26 cellular contexts compared by ENCODE assay signal in the genomic region with DNA sequence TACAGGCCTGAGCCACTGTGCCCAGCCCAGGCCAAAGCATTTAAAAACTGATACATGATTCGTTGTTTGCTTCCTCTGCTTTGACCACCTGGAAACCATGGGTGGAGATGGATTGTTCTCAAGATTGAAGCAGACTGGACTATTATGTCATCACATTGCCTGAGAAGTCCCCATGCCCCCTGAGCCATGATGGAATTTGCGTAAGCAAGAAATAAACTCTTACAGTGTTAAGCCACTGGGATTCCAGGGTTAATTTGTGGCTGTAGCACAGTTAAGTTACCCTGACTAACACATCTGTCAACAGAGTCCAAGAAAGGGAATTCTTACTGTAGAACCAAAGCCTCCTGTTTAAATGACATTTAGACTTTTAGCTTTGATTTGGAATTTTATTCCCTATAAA. TPM values are rescaled to one million over a fixed set of nuclear protein-coding genes. Genes with fewer than 3 reads are reported as not detected.
DNase-seq lines count a peak whose midpoint lies in the region; ATAC-seq, FAIRE-seq and TF ChIP-seq lines count a peak whose summit lies in the region.
"Had no signal": no experiment of that assay in that cellular context is flagged by ENCODE, and none has a peak within 500 bp of the region (broad histone marks: within the 10 kb centered on the region; RNA-seq: fewer than 3 reads in every experiment).

No MANE protein-coding gene starts in this region.

- POLR2A ChIA-PET in CD8-positive, alpha-beta memory T cell (lab: Charles Lee) = no interaction called here

- H3K36me3 Mint-ChIP-seq in activated T-cell treated with anti-CD3 and anti-CD28 coated beads, Interleukin-2, amount 50 U/mL, for 4 hours (ENCODE audit: insufficient read depth) = no peaks in the 10 kb centered on the region
- H3K36me3 Mint-ChIP-seq in CD8-positive, alpha-beta memory T cell = peaks cover 0 to 4% (median 0%) of the 10 kb centered on the region in 3 donors
- H3K36me3 Mint-ChIP-seq in astrocyte (ENCODE audit: low read depth, unreplicated experiment) = no peaks in the 10 kb centered on the region
- H3K36me3 Mint-ChIP-seq in natural killer cell treated with Interleukin-12 subunit alpha and Interleukin-12 subunit beta and Interleukin-15 and Interleukin-18, amount 100 ng/mL, for 72 hours = no peaks in the 10 kb centered on the region

- H3K4me3 Mint-ChIP-seq in activated T-cell treated with anti-CD3 and anti-CD28 coated beads, Interleukin-2, amount 50 U/mL, for 4 hours = peak overlapping the region; percentile 79
- peak overlapping the region; percentile 68 to 92 (median 86) for H3K4me3 Mint-ChIP-seq in CD8-positive, alpha-beta memory T cell
- no peak overlapping the region for H3K4me3 Mint-ChIP-seq in astrocyte (ENCODE audit: unreplicated experiment)
- no peak overlapping the region for H3K4me3 Mint-ChIP-seq in natural killer cell treated with Interleukin-12 subunit alpha and Interleukin-12 subunit beta and Interleukin-15 and Interleukin-18, amount 100 ng/mL, for 72 hours

- no peaks in the 10 kb centered on the region for H3K79me2 ChIP-seq in astrocyte (ENCODE audit: insufficient read depth, low read length)

- peaks cover 96% of the 10 kb centered on the region for H3K4me1 ChIP-seq in CD8-positive, alpha-beta memory T cell (ENCODE audit: insufficient read depth, low read length)
- H3K4me1 ChIP-seq in astrocyte (ENCODE audit: insufficient read depth, low read length) = no peaks in the 10 kb centered on the region
- H3K4me1 ChIP-seq: right lobe of liver, SJCRH30, thyroid gland had no signal

- no peak for TF ChIP-seq CTCF in astrocyte (IDR thresholded peaks at IDR 0.05; ENCODE audit: insufficient read depth, low read depth, low read length)

- no peaks in the 10 kb centered on the region for H3K36me3 ChIP-seq in CD8-positive, alpha-beta memory T cell (ENCODE audit: insufficient read depth, low read length)
- H3K36me3 ChIP-seq in astrocyte (ENCODE audit: insufficient read depth, low read length) = no peaks in the 10 kb centered on the region
- H3K36me3 ChIP-seq: ovary, right lobe of liver, SJCRH30, thyroid gland had no signal

- no peaks in the 10 kb centered on the region for H3K9me3 Mint-ChIP-seq in activated T-cell treated with anti-CD3 and anti-CD28 coated beads, Interleukin-2, amount 50 U/mL, for 4 hours
- no peaks in the 10 kb centered on the region for H3K9me3 Mint-ChIP-seq in CD8-positive, alpha-beta memory T cell
- H3K9me3 Mint-ChIP-seq in astrocyte (ENCODE audit: unreplicated experiment) = no peaks in the 10 kb centered on the region
- H3K9me3 Mint-ChIP-seq in natural killer cell treated with Interleukin-12 subunit alpha and Interleukin-12 subunit beta and Interleukin-15 and Interleukin-18, amount 100 ng/mL, for 72 hours = no peaks in the 10 kb centered on the region

- H3K9me3 ChIP-seq in CD8-positive, alpha-beta memory T cell (ENCODE audit: low read length) = no peaks in the 10 kb centered on the region
- H3K9me3 ChIP-seq in astrocyte (ENCODE audit: insufficient read depth, low read depth, low read length) = no peaks in the 10 kb centered on the region
- H3K9me3 ChIP-seq: ovary, right lobe of liver, SJCRH30, thyroid gland had no signal

- no peak for FAIRE-seq in astrocyte (lab: Jason Lieb, UNC)
- FAIRE-seq: GM12891, kidney had no signal

- ATAC-seq in activated T-cell treated with anti-CD3 and anti-CD28 coated beads, Interleukin-2, amount 50 U/mL, for 4 hours = no peak
- ATAC-seq in HG03457 (IDR thresholded peaks at IDR 0.05; ENCODE audit: unreplicated experiment) = no peak
- ATAC-seq in GM21515 (IDR thresholded peaks at IDR 0.05; ENCODE audit: unreplicated experiment) = no peak
- ATAC-seq in natural killer cell treated with Interleukin-12 subunit alpha and Interleukin-12 subunit beta and Interleukin-15 and Interleukin-18, amount 100 ng/mL, for 72 hours = no peak
- ATAC-seq: esophagus mucosa, right lobe of liver had no signal

- H2AFZ ChIP-seq in astrocyte (ENCODE audit: low read depth, low read length) = no peak overlapping the region
- H2AFZ ChIP-seq: GM23248 had no signal

- no peaks in the 10 kb centered on the region for H3K27me3 Mint-ChIP-seq in activated T-cell treated with anti-CD3 and anti-CD28 coated beads, Interleukin-2, amount 50 U/mL, for 4 hours (ENCODE audit: low read depth)
- peaks cover 0 to 3% of the 10 kb centered on the region in 2 donors for H3K27me3 Mint-ChIP-seq in CD8-positive, alpha-beta memory T cell
- H3K27me3 Mint-ChIP-seq in astrocyte (ENCODE audit: low read depth, unreplicated experiment) = peaks cover 43% of the 10 kb centered on the region
- peaks cover 0 to 3% of the 10 kb centered on the region in 2 donors for H3K27me3 Mint-ChIP-seq in natural killer cell treated with Interleukin-12 subunit alpha and Interleukin-12 subunit beta and Interleukin-15 and Interleukin-18, amount 100 ng/mL, for 72 hours

- peak overlapping the region in 7 of 8 donors; percentile 88 to 96 (median 93) for H3K27ac Mint-ChIP-seq in CD8-positive, alpha-beta memory T cell
- no peak overlapping the region for H3K27ac Mint-ChIP-seq in astrocyte (ENCODE audit: unreplicated experiment)
- H3K27ac Mint-ChIP-seq in natural killer cell treated with Interleukin-12 subunit alpha and Interleukin-12 subunit beta and Interleukin-15 and Interleukin-18, amount 100 ng/mL, for 72 hours = no peak overlapping the region

- peaks cover 99% of the 10 kb centered on the region for H3K4me1 Mint-ChIP-seq in activated T-cell treated with anti-CD3 and anti-CD28 coated beads, Interleukin-2, amount 50 U/mL, for 4 hours (ENCODE audit: low read depth)
- H3K4me1 Mint-ChIP-seq in CD8-positive, alpha-beta memory T cell = peaks cover 91 to 99% (median 96%) of the 10 kb centered on the region in 3 donors
- peaks cover 8% of the 10 kb centered on the region for H3K4me1 Mint-ChIP-seq in astrocyte (ENCODE audit: low read depth, unreplicated experiment)
- H3K4me1 Mint-ChIP-seq in natural killer cell treated with Interleukin-12 subunit alpha and Interleukin-12 subunit beta and Interleukin-15 and Interleukin-18, amount 100 ng/mL, for 72 hours (ENCODE audit: low read depth in 2 of 2) = peaks cover 70 to 71% of the 10 kb centered on the region in 2 donors

- no peak overlapping the region for H3K27ac ChIP-seq in CD8-positive, alpha-beta memory T cell (ENCODE audit: low read depth, low read length)
- no peak overlapping the region for H3K27ac ChIP-seq in astrocyte (ENCODE audit: low read depth, low read length)
- H3K27ac ChIP-seq: GM23248, ovary, right lobe of liver, SJCRH30, thyroid gland, VCaP had no signal

- H4K20me1 ChIP-seq in astrocyte (ENCODE audit: insufficient read depth, low read length) = no peaks in the 10 kb centered on the region

- CTCF ChIA-PET in CD8-positive, alpha-beta memory T cell (lab: Charles Lee) = interaction anchor here (1.0 to 5.1 kb wide), 4 partner anchors 8 to 13 kb away, joined by 4 to 41 read pairs (median 5); no protein-coding TSS in a partner anchor

- H3K4me3 ChIP-seq in CD8-positive, alpha-beta memory T cell (ENCODE audit: low read length) = peak overlapping the region; percentile 78
- no peak overlapping the region for H3K4me3 ChIP-seq in astrocyte (ENCODE audit: insufficient read depth, low read depth, low read length)
- H3K4me3 ChIP-seq: GM23248, ovary, right lobe of liver, SJCRH30, thyroid gland had no signal

- H3K27me3 ChIP-seq in CD8-positive, alpha-beta memory T cell (ENCODE audit: insufficient read depth, low read length, poor library complexity, severe bottlenecking) = no peaks in the 10 kb centered on the region
- H3K27me3 ChIP-seq in astrocyte (ENCODE audit: insufficient read depth, low read length) = peaks cover 42% of the 10 kb centered on the region
- H3K27me3 ChIP-seq: ovary, right lobe of liver, SJCRH30, thyroid gland had no signal

- H3K9ac ChIP-seq in astrocyte (ENCODE audit: low read length) = no peak overlapping the region
- H3K9ac ChIP-seq: GM23248 had no signal

- no peak for DNase-seq in activated T-cell treated with anti-CD3 and anti-CD28 coated beads, Interleukin-2, amount 50 U/mL, for 4 hours
- no peak for DNase-seq in activated T-cell treated with anti-CD3 and anti-CD28 coated beads, Interleukin-2, amount 50 U/mL, for 1 hour
- no peak for DNase-seq in CD8-positive, alpha-beta memory T cell
- DNase-seq in astrocyte (ENCODE audit: low read depth) = peak; percentile 29
- peak; percentile 25 for DNase-seq in renal cortical epithelial cell (ENCODE audit: low read depth)
- DNase-seq in natural killer cell treated with Interleukin-12 subunit alpha and Interleukin-12 subunit beta and Interleukin-15 and Interleukin-18, amount 100 ng/mL, for 72 hours (ENCODE audit: low spot score) = no peak
- DNase-seq: aorta; DMS79; effector CD4-positive, alpha-beta T cell; GM23248; kidney; mammary epithelial cell; NCI-H1436; ovary; right lobe of liver; SJCRH30; thyroid gland had no signal

- H3K4me2 ChIP-seq in astrocyte (ENCODE audit: low read length) = no peak overlapping the region

RNA-seq across cellular contexts. Expression of a gene that starts 19.4 kb away (rescaled TPM):
- total RNA-seq in activated T-cell treated with anti-CD3 and anti-CD28 coated beads, Interleukin-2, amount 50 U/mL, for 4 hours = 1 to 10 TPM; 3.5 to 4.1 (median 3.6) TPM
- 1 to 10 TPM; 7.1 to 7.2 TPM for total RNA-seq in CD8-positive, alpha-beta memory T cell
- 35.6 TPM for polyA plus RNA-seq in CD8-positive, alpha-beta memory T cell
- total RNA-seq in astrocyte = 4.0 and 4.9 TPM in 2 replicates
- total RNA-seq in renal cortical epithelial cell = 7.3 and 8.0 TPM in 2 replicates
- total RNA-seq in natural killer cell treated with Interleukin-12 subunit alpha and Interleukin-12 subunit beta and Interleukin-15 and Interleukin-18, amount 100 ng/mL, for 72 hours = 1 to 10 TPM; 2.2 to 3.5 TPM

RNA-seq across cellular contexts. Expression of a gene that starts 21.6 kb away (rescaled TPM):
- total RNA-seq in activated T-cell treated with anti-CD3 and anti-CD28 coated beads, Interleukin-2, amount 50 U/mL, for 4 hours = under 1 TPM; 0.11 to 0.24 (median 0.18) TPM
- under 1 TPM; 0.35 to 0.69 TPM for total RNA-seq in CD8-positive, alpha-beta memory T cell
- 0.12 TPM for polyA plus RNA-seq in CD8-positive, alpha-beta memory T cell
- 0.05 TPM in 1 of 2 replicates, not detected in the other for total RNA-seq in astrocyte
- not detected in 2 replicates for total RNA-seq in renal cortical epithelial cell
- total RNA-seq in natural killer cell treated with Interleukin-12 subunit alpha and Interleukin-12 subunit beta and Interleukin-15 and Interleukin-18, amount 100 ng/mL, for 72 hours = not detected
- total RNA-seq: esophagus mucosa, GM23248, mammary epithelial cell, myocyte, SJCRH30, thyroid gland had no signal
- polyA plus RNA-seq: AG04450, GM23248, mammary epithelial cell had no signal

RNA-seq across cellular contexts. Expression of a gene that starts 38.4 kb away (rescaled TPM):
- total RNA-seq in activated T-cell treated with anti-CD3 and anti-CD28 coated beads, Interleukin-2, amount 50 U/mL, for 4 hours = not detected
- total RNA-seq in CD8-positive, alpha-beta memory T cell = not detected
- not detected for polyA plus RNA-seq in CD8-positive, alpha-beta memory T cell
- total RNA-seq in astrocyte (not detected in 2 replicates), renal cortical epithelial cell (not detected in 2 replicates)
- total RNA-seq in natural killer cell treated with Interleukin-12 subunit alpha and Interleukin-12 subunit beta and Interleukin-15 and Interleukin-18, amount 100 ng/mL, for 72 hours = not detected
- total RNA-seq: aorta; cerebellum; esophagus mucosa; GM23248; kidney; mammary epithelial cell; myocyte; ovary; right lobe of liver; SJCRH30; T-helper 1 cell treated with Interleukin-12 subunit alpha and Interleukin-12 subunit beta and Interleukin-4 antibody, amounts not matched to agents 30 ng/mL and 1 ng/mL, for 36 hours had no signal
- polyA plus RNA-seq: AG04450, aorta, GM23248, mammary epithelial cell, ovary had no signal

Comparison
In these comparisons a context has a peak if more than half of its experiments do, and no peak if none do; other contexts are left out.
1. DNase-seq: peak in astrocyte (single experiment) and renal cortical epithelial cell (single experiment); none in activated T-cell treated with anti-CD3 and anti-CD28 coated beads, Interleukin-2, amount 50 U/mL, for 4 hours (single experiment), activated T-cell treated with anti-CD3 and anti-CD28 coated beads, Interleukin-2, amount 50 U/mL, for 1 hour (single experiment), CD8-positive, alpha-beta memory T cell (0 of 5) and natural killer cell treated with Interleukin-12 subunit alpha and Interleukin-12 subunit beta and Interleukin-15 and Interleukin-18, amount 100 ng/mL, for 72 hours (single experiment).
2. H3K4me3 Mint-ChIP-seq: peak in activated T-cell treated with anti-CD3 and anti-CD28 coated beads, Interleukin-2, amount 50 U/mL, for 4 hours (single experiment) and CD8-positive, alpha-beta memory T cell (7 of 7); none in astrocyte (single experiment) and natural killer cell treated with Interleukin-12 subunit alpha and Interleukin-12 subunit beta and Interleukin-15 and Interleukin-18, amount 100 ng/mL, for 72 hours (single experiment).
3. H3K27ac Mint-ChIP-seq: peak in CD8-positive, alpha-beta memory T cell (7 of 8); none in astrocyte (single experiment) and natural killer cell treated with Interleukin-12 subunit alpha and Interleukin-12 subunit beta and Interleukin-15 and Interleukin-18, amount 100 ng/mL, for 72 hours (0 of 2).